ENCODE assay signal across 8 cellular contexts in genomic region chr3:87088366-87088983, GRCh38.
DNase-seq lines count a peak whose midpoint lies in the region; ATAC-seq and TF ChIP-seq lines count a peak whose summit lies in the region.

No MANE protein-coding gene starts in this region.

- intact Hi-C loops in heart right ventricle (cut with DNase I): loop anchor here in 5 of 10 donors (5.0 to 10.0 kb wide), 6 partner anchors 84 to 314 kb away; partner anchors contain the start of gene VGLL3 (in 1 of the 5)

- no peak for DNase-seq in activated naive CD4-positive, alpha-beta T cell treated with anti-CD3 and anti-CD28 coated beads, Interleukin-2, amount 10 ng/mL, durations not matched to agents 7 days and 5 days
- DNase-seq in activated naive CD4-positive, alpha-beta T cell treated with anti-CD3 and anti-CD28 coated beads, Interleukin-2, amount 50 U/mL, for 16 hours: no peak
- DNase-seq in RWPE2 (ENCODE audit: low spot score) (no peak), heart right ventricle (no peak), suprapubic skin (ENCODE audit: low spot score in 2 of 2) (no peak), DMS53 (lab: John Stamatoyannopoulos, UW) (no peak), DMS153 treated with DMSO at 0.1 percent for 48 hours (lab: John Stamatoyannopoulos, UW; ENCODE audit: unreplicated experiment) (no peak)
- no peak for DNase-seq in activated CD8-positive, alpha-beta memory T cell treated with anti-CD3 and anti-CD28 coated beads, Interleukin-2, amount 50 U/mL, for 48 hours

- H3K27ac Mint-ChIP-seq in activated naive CD4-positive, alpha-beta T cell treated with anti-CD3 and anti-CD28 coated beads, Interleukin-2, amount 10 ng/mL, durations not matched to agents 7 days and 5 days: no peak overlapping the region

- no peak for TF ChIP-seq POLR2A in suprapubic skin (IDR thresholded peaks at IDR 0.05)

- peak overlapping the region; percentile 65 for H3K4me3 Mint-ChIP-seq in activated naive CD4-positive, alpha-beta T cell treated with anti-CD3 and anti-CD28 coated beads, Interleukin-2, amount 10 ng/mL, durations not matched to agents 7 days and 5 days

- CTCF ChIA-PET in activated naive CD4-positive, alpha-beta T cell treated with anti-CD3 and anti-CD28 coated beads, Interleukin-2, amount 10 ng/mL, durations not matched to agents 7 days and 5 days (lab: Charles Lee): no interaction called here

- ATAC-seq in RWPE2 (ENCODE audit: low read depth) (no peak), heart right ventricle (peak in 5 of 8 donors; percentile 21 to 45 (median 29))

- no peak for TF ChIP-seq CTCF in RWPE2 (IDR thresholded peaks at IDR 0.05; ENCODE audit: poor library complexity, severe bottlenecking)
- no peak for TF ChIP-seq CTCF in heart right ventricle (IDR thresholded peaks at IDR 0.05)
- TF ChIP-seq CTCF in suprapubic skin (IDR thresholded peaks at IDR 0.05): no peak

- peaks cover 21% of the 10 kb centered on the region for H3K4me1 Mint-ChIP-seq in activated naive CD4-positive, alpha-beta T cell treated with anti-CD3 and anti-CD28 coated beads, Interleukin-2, amount 10 ng/mL, durations not matched to agents 7 days and 5 days

- H3K27me3 Mint-ChIP-seq in activated naive CD4-positive, alpha-beta T cell treated with anti-CD3 and anti-CD28 coated beads, Interleukin-2, amount 10 ng/mL, durations not matched to agents 7 days and 5 days: peaks cover 15% of the 10 kb centered on the region

- no peaks in the 10 kb centered on the region for H3K36me3 ChIP-seq in RWPE2 (ENCODE audit: low read depth)
- no peaks in the 10 kb centered on the region for H3K36me3 ChIP-seq in heart right ventricle
- H3K36me3 ChIP-seq in suprapubic skin: no peaks in the 10 kb centered on the region

- H3K27ac ChIP-seq in RWPE2 (ENCODE audit: poor library complexity, severe bottlenecking) (no peak overlapping the region), heart right ventricle (peak overlapping the region; percentile 66 to 91 (median 80)), suprapubic skin (peak overlapping the region; percentile 89)

- H3K27me3 ChIP-seq in RWPE2 (ENCODE audit: insufficient read depth, poor library complexity, severe bottlenecking) (no peaks in the 10 kb centered on the region), heart right ventricle (peaks cover 0 to 3% (median 0%) of the 10 kb centered on the region in 7 donors), suprapubic skin (no peaks in the 10 kb centered on the region)

- no peaks in the 10 kb centered on the region for H3K9me3 Mint-ChIP-seq in activated naive CD4-positive, alpha-beta T cell treated with anti-CD3 and anti-CD28 coated beads, Interleukin-2, amount 10 ng/mL, durations not matched to agents 7 days and 5 days

- 34 to 46% methylated on average over 15 of the region's 15 CpGs for WGBS in heart right ventricle, 2 donors
- WGBS in suprapubic skin: 50% methylated on average over 11 of the region's 15 CpGs

- H3K36me3 Mint-ChIP-seq in activated naive CD4-positive, alpha-beta T cell treated with anti-CD3 and anti-CD28 coated beads, Interleukin-2, amount 10 ng/mL, durations not matched to agents 7 days and 5 days: no peaks in the 10 kb centered on the region

- H3K4me1 ChIP-seq in RWPE2 (ENCODE audit: insufficient read depth, poor library complexity, severe bottlenecking) (no peaks in the 10 kb centered on the region), heart right ventricle (peaks cover 0 to 13% (median 3%) of the 10 kb centered on the region in 9 donors), suprapubic skin (peaks cover 9% of the 10 kb centered on the region)

- H3K9me3 ChIP-seq in RWPE2 (ENCODE audit: severe bottlenecking) (no peaks in the 10 kb centered on the region), heart right ventricle (no peaks in the 10 kb centered on the region), suprapubic skin (no peaks in the 10 kb centered on the region)

- TF ChIP-seq EP300 in suprapubic skin (IDR thresholded peaks at IDR 0.05): no peak

- H3K4me3 ChIP-seq in RWPE2 (ENCODE audit: severe bottlenecking): peak overlapping the region; percentile 19
- peak overlapping the region; percentile 33 to 71 (median 58) for H3K4me3 ChIP-seq in heart right ventricle
- peak overlapping the region; percentile 68 for H3K4me3 ChIP-seq in suprapubic skin
